ENCODE assay signal across 27 cellular contexts in the genomic region with DNA sequence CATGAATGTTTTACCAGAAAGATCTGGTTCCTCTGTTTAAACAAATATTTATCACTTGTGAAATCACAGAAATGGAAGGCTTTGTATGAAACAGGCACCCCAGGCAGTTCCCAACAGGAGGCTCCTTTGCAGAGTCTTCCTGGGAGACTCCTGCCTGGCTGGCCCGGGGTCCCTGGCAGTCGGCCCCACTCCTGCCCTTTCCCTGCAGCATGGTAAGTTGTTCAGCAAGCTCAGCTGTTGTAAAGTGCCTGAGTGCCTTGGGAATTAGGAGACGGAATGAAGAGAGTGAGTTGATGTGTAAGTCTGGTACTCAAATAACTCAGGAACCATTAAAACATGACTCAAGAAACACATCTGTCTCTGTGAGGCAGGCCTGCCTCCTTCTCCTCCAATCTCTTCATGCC. TPM values are rescaled to one million over a fixed set of nuclear protein-coding genes. Genes with fewer than 3 reads are reported as not detected.
DNase-seq lines count a peak whose midpoint lies in the region; ATAC-seq and TF ChIP-seq lines count a peak whose summit lies in the region.
"Had no signal": no experiment of that assay in that cellular context is flagged by ENCODE, and none has a peak within 500 bp of the region (broad histone marks: within the 10 kb centered on the region; RNA-seq: fewer than 3 reads in every experiment).

No MANE protein-coding gene starts in this region.

- no peaks in the 10 kb centered on the region for H3K4me1 ChIP-seq in RWPE2 (ENCODE audit: insufficient read depth, poor library complexity, severe bottlenecking)
- H3K4me1 ChIP-seq: prostate gland, tibial nerve had no signal

- ATAC-seq in RWPE2 (ENCODE audit: low read depth), result peak; percentile 19; the same call in 1 of the 3 replicates
- ATAC-seq: left cardiac atrium had no signal

- no peak overlapping the region for H3K4me3 ChIP-seq in RWPE2 (ENCODE audit: severe bottlenecking)
- H3K4me3 ChIP-seq: dorsolateral prefrontal cortex, prostate gland, smooth muscle cell, tibial nerve had no signal

- TF ChIP-seq CTCF in RWPE2 (IDR thresholded peaks at IDR 0.05; ENCODE audit: poor library complexity, severe bottlenecking), result no peak

- no peaks in the 10 kb centered on the region for H3K36me3 ChIP-seq in RWPE2 (ENCODE audit: low read depth)
- H3K36me3 ChIP-seq: prostate gland, tibial nerve had no signal

- peak; percentile 22 for DNase-seq in GM03348 (ENCODE audit: low spot score)
- DNase-seq in RWPE2 (ENCODE audit: low spot score), result no peak
- DNase-seq in fibroblast of gingiva (ENCODE audit: low read depth), result peak; percentile 86
- DNase-seq in renal cortical epithelial cell (ENCODE audit: low read depth), result peak; percentile 36
- DNase-seq in glomerular visceral epithelial cell (ENCODE audit: extremely low spot score), result no peak
- DNase-seq in iPS-NIHi7 (ENCODE audit: extremely low spot score), result no peak
- DNase-seq in posterior vena cava (ENCODE audit: low spot score), result no peak
- no peak for DNase-seq in NOMO-1 treated with dmso at 0.1 percent for 144 hours (lab: John Stamatoyannopoulos, UW; ENCODE audit: unreplicated experiment)
- DNase-seq: activated CD4-positive, alpha-beta T cell treated with anti-CD3 and anti-CD28 coated beads, Interleukin-2, amount 50 U/mL, for 1 hour; activated CD8-positive, alpha-beta memory T cell treated with anti-CD3 and anti-CD28 coated beads, Interleukin-2, amount 50 U/mL, for 48 hours; activated effector memory CD4-positive, alpha-beta T cell treated with anti-CD3 and anti-CD28 coated beads, Interleukin-2, amount 50 U/mL, for 16 hours; CD4-positive, alpha-beta memory T cell; DMS79; dorsolateral prefrontal cortex; H9; left cardiac atrium; NCI-H1417 treated with DMSO at 0.1 percent for 48 hours; NCI-H2171 treated with DMSO at 0.1 percent for 48 hours; NCI-H748 treated with DMSO at 0.1 percent for 48 hours; OCI-M1; SHP77 treated with DMSO at 0.1 percent for 48 hours; stimulated activated CD4-positive, alpha-beta T cell treated with anti-CD3 and anti-CD28 coated beads, Interleukin-2, amount 100 ng/mL, for 48 hours; stimulated activated naive CD4-positive, alpha-beta T cell treated with Interleukin-2 at 50 U/mL for 16 hours; T-helper 1 cell had no signal

- no peaks in the 10 kb centered on the region for H3K9me3 ChIP-seq in RWPE2 (ENCODE audit: severe bottlenecking)
- H3K9me3 ChIP-seq: prostate gland, tibial nerve had no signal

- H3K27ac ChIP-seq in RWPE2 (ENCODE audit: poor library complexity, severe bottlenecking), result no peak overlapping the region
- H3K27ac ChIP-seq: prostate gland had no signal

- intact Hi-C loops in posterior vena cava (cut with DNase I), result loop anchor here in 1 of 2 donors (5.0 kb wide), 1 partner anchor 1499 kb away; no protein-coding TSS in a partner anchor

- no peaks in the 10 kb centered on the region for H3K27me3 ChIP-seq in RWPE2 (ENCODE audit: insufficient read depth, poor library complexity, severe bottlenecking)
- H3K27me3 ChIP-seq: dorsolateral prefrontal cortex, tibial nerve had no signal

RNA-seq across cellular contexts. Expression of gene LHFPL2, which starts 17.5 kb away (rescaled TPM):
- total RNA-seq in renal cortical epithelial cell (19.2 and 25.7 TPM in 2 replicates), posterior vena cava (10 to 100 TPM; 34.9 to 44.4 TPM)

Comparison
In these comparisons a context has a peak if more than half of its experiments do, and no peak if none do; other contexts are left out.
1. DNase-seq: peak in GM03348 (single experiment), fibroblast of gingiva (single experiment) and renal cortical epithelial cell (single experiment); none in RWPE2 (single experiment), glomerular visceral epithelial cell (single experiment), iPS-NIHi7 (single experiment), posterior vena cava (single experiment) and NOMO-1 treated with dmso at 0.1 percent for 144 hours (single experiment).